Comparison of ENCODE assay signal across 1 cellular context in the genomic region with DNA sequence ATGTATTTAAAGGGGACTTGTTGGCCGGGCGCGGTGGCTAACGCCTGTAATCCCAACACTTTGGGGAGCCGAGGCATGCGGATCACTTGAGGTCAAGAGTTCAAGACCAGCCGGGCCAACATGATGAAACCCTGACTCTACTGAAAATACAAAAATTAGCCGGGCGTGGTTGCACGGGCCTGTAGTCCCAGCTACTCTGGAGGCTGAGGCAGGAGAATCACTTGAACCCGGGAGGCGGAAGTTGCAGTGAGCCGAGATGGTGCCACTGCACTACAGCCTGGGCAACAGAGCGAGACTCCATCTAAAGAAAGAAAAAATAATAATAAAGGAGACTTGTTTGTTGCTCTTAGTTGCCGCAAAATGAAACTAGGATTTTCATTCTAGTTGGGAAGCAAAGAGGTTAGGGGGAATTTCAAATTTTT.
TF ChIP-seq lines count a peak whose summit lies in the region.

No MANE protein-coding gene starts in this region.

TF ChIP-seq in A549, 52 proteins besides CTCF, POLR2A, EP300 and RAD21:
- TF ChIP-seq MAX (IDR thresholded peaks at IDR 0.05): peak; percentile 10; the same call in 1 of the 2 replicates
TF ChIP-seq in A549: peak in this region for 1; not testable (repeated sequence) for 51.
